18 cellular contexts compared by ENCODE assay signal in genomic region chr12:105622846-105623245, GRCh38.
"Had no signal": no experiment of that assay in that cellular context is flagged by ENCODE, and none has a peak within 500 bp of the region (broad histone marks: within the 10 kb centered on the region; RNA-seq: fewer than 3 reads in every experiment).

No MANE protein-coding gene starts in this region.

- H3K4me3 Mint-ChIP-seq: effector memory CD8-positive, alpha-beta T cell; natural killer cell; stimulated activated effector memory CD8-positive, alpha-beta T cell treated with anti-CD3 and anti-CD28 coated beads, Interleukin-12 subunit alpha, Interleukin-12 subunit beta, amount 100 ng/mL, for 72 hours had no signal

- H3K36me3 Mint-ChIP-seq: natural killer cell; stimulated activated effector memory CD8-positive, alpha-beta T cell treated with anti-CD3 and anti-CD28 coated beads, Interleukin-12 subunit alpha, Interleukin-12 subunit beta, amount 100 ng/mL, for 72 hours had no signal

- DNase-seq: cortex of kidney; effector memory CD8-positive, alpha-beta T cell; left ventricle myocardium superior; lower lobe of right lung; natural killer cell; occipital lobe; ovary; posterior cingulate gyrus; psoas muscle; right lobe of liver; small intestine; stimulated activated CD4-positive, alpha-beta T cell treated with anti-CD3 and anti-CD28 coated beads, Interleukin-12 subunit alpha, Interleukin-12 subunit beta, amount 100 ng/mL, for 4 hours; stimulated activated CD4-positive, alpha-beta T cell treated with anti-CD3 and anti-CD28 coated beads, Interleukin-1b, Interleukin-23, amount 100 ng/mL, for 48 hours; stimulated activated CD4-positive, alpha-beta T cell treated with anti-CD3 and anti-CD28 coated beads, Interleukin-4, amount 100 ng/mL, for 24 hours; stimulated activated naive CD4-positive, alpha-beta T cell treated with Interleukin-2 at 50 U/mL for 16 hours; stomach; trophoblast cell had no signal

- H3K27ac Mint-ChIP-seq: effector memory CD8-positive, alpha-beta T cell; natural killer cell; stimulated activated effector memory CD8-positive, alpha-beta T cell treated with anti-CD3 and anti-CD28 coated beads, Interleukin-12 subunit alpha, Interleukin-12 subunit beta, amount 100 ng/mL, for 72 hours had no signal

- H3K4me1 Mint-ChIP-seq: natural killer cell; stimulated activated effector memory CD8-positive, alpha-beta T cell treated with anti-CD3 and anti-CD28 coated beads, Interleukin-12 subunit alpha, Interleukin-12 subunit beta, amount 100 ng/mL, for 72 hours had no signal

- H3K9me3 Mint-ChIP-seq: effector memory CD8-positive, alpha-beta T cell; natural killer cell; stimulated activated effector memory CD8-positive, alpha-beta T cell treated with anti-CD3 and anti-CD28 coated beads, Interleukin-12 subunit alpha, Interleukin-12 subunit beta, amount 100 ng/mL, for 72 hours had no signal
